Comparison of ENCODE assay signal across 19 cellular contexts in the genomic region with DNA sequence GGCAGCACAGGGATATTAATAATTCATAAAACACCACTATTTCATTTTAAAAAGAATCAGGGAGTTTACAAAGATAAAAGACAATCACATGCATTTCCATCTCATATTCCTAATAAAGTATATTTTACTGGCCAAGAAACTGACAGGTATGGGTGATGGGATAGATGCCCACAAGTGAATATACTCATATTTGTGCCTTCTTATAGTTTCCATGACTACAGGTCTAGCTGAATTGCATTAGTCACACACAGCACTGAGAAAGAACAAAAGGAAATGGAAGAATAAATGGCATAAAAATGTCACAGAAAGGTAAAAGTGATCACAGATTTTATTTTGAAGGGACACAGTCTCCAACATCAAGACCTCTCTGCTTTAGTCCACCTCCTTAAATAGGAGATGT.
DNase-seq lines count a peak whose midpoint lies in the region; ATAC-seq, FAIRE-seq and TF ChIP-seq lines count a peak whose summit lies in the region.
"Had no signal": no experiment of that assay in that cellular context is flagged by ENCODE, and none has a peak within 500 bp of the region (broad histone marks: within the 10 kb centered on the region; RNA-seq: fewer than 3 reads in every experiment).

No MANE protein-coding gene starts in this region.

- no peak overlapping the region for H3K23ac ChIP-seq in IMR-90 (ENCODE audit: low read depth, low read length)

- no peak overlapping the region for H2AK5ac ChIP-seq in IMR-90 (ENCODE audit: low read depth, low read length)

- peak; percentile 82 for FAIRE-seq in endothelial cell of umbilical vein (lab: Jason Lieb, UNC)

- BruUV-seq in IMR-90 (replicated peaks; lab: Mats Ljungman, UMichigan) = no TSS peak
- no TSS peak for BruUV-seq in endothelial cell of umbilical vein (replicated peaks; lab: Mats Ljungman, UMichigan)

- H3K4me1 ChIP-seq in IMR-90 (ENCODE audit: control insufficient read depth, insufficient read depth, low read length) (peaks cover 2% of the 10 kb centered on the region; the same call in 1 of the 2 replicates), endothelial cell of umbilical vein (ENCODE audit: control insufficient read depth, extremely low read depth, insufficient read depth, low read length) (peaks cover 7% of the 10 kb centered on the region), osteoblast (ENCODE audit: insufficient read depth, low read length) (peaks cover 9% of the 10 kb centered on the region), gastroesophageal sphincter (no peaks in the 10 kb centered on the region)
- H3K4me1 ChIP-seq: prostate gland had no signal

- H3K4ac ChIP-seq in IMR-90 (ENCODE audit: low read depth, low read length) = no peak overlapping the region

- dilution Hi-C loops in IMR-90 (cut with HindIII; ENCODE audit: low sequenced_read_pairs, unreplicated experiment) (no loop called here), endothelial cell of umbilical vein (cut with MboI; ENCODE audit: extremely low pct_ligation_motif_present, low sequenced_read_pairs) (no loop called here)

- H2AFZ ChIP-seq in IMR-90 (replicated peaks; ENCODE audit: low read length, poor library complexity) = no peak overlapping the region
- H2AFZ ChIP-seq in endothelial cell of umbilical vein (ENCODE audit: low read depth, low read length) = peak overlapping the region; percentile 43
- peak overlapping the region; percentile 61 for H2AFZ ChIP-seq in osteoblast (ENCODE audit: low read length)

- H3K79me1 ChIP-seq in IMR-90 (ENCODE audit: low read depth in 1 of 2, low read length in 2 of 2) = no peaks in the 10 kb centered on the region

- H3K4me3 ChIP-seq in IMR-90 (ENCODE audit: insufficient read depth, low read depth, low read length) (no peak overlapping the region), endothelial cell of umbilical vein (replicated peaks in 1 of 3; ENCODE audit: insufficient read depth in 1 of 3, low read depth in 1 of 3, low read length in 3 of 3) (no peak overlapping the region), osteoblast (ENCODE audit: insufficient read depth, low read length) (no peak overlapping the region), gastroesophageal sphincter (no peak overlapping the region)
- H3K4me3 ChIP-seq: prostate gland had no signal

- POLR2A ChIA-PET in IMR-90 (lab: Charles Lee; ENCODE audit: unreplicated experiment) (no interaction called here), endothelial cell of umbilical vein (lab: Charles Lee) (no interaction called here)

- H2BK5ac ChIP-seq in IMR-90 (ENCODE audit: low read depth, low read length, poor library complexity, severe bottlenecking) = no peak overlapping the region

- no peak for TF ChIP-seq RAD21 in IMR-90 (IDR thresholded peaks at IDR 0.05; ENCODE audit: low read length)

- TF ChIP-seq EP300 in gastroesophageal sphincter (IDR thresholded peaks at IDR 0.05) = no peak

- no peak for ATAC-seq in IMR-90 (ENCODE audit: low read depth)
- peak; percentile 70; the same call in 2 of the 3 replicates for ATAC-seq in SK-N-SH treated with all-trans-retinoic acid at 6 μM for 48 hours
- ATAC-seq in gastroesophageal sphincter = no peak

- DNase-seq in IMR-90 (peak; percentile 41), endothelial cell of umbilical vein (ENCODE audit: low read depth, low spot score) (peak; percentile 69), osteoblast (ENCODE audit: insufficient read length, low spot score, missing footprints) (no peak), hippocampal formation (lab: John Stamatoyannopoulos, UW) (no peak), nucleus accumbens (lab: John Stamatoyannopoulos, UW) (no peak), islet precursor cell (no peak)
- DNase-seq: activated CD4-positive, alpha-beta T cell treated with anti-CD3 and anti-CD28 coated beads, Interleukin-2, amount 10 ng/mL, durations not matched to agents 7 days and 5 days; activated naive CD4-positive, alpha-beta T cell treated with anti-CD3 and anti-CD28 coated beads, Interleukin-2, amount 50 U/mL, for 16 hours; anterior cingulate cortex; CD4-positive, alpha-beta memory T cell; cerebellar nuclear complex; DMS 273 treated with DMSO at 0.1 percent for 48 hours; NCI-H524 treated with DMSO at 0.1 percent for 48 hours; RPMI8226; trophoblast cell had no signal

- H3K79me2 ChIP-seq in endothelial cell of umbilical vein (ENCODE audit: control insufficient read depth, insufficient read depth, low read length) = no peaks in the 10 kb centered on the region
- H3K79me2 ChIP-seq in osteoblast (ENCODE audit: insufficient read depth, low read length) = no peaks in the 10 kb centered on the region

- intact Hi-C loops in IMR-90 (cut with micrococcal nuclease) (no loop called here), endothelial cell of umbilical vein (cut with micrococcal nuclease) (no loop called here)

- no peaks in the 10 kb centered on the region for H3K36me3 ChIP-seq in IMR-90 (ENCODE audit: control insufficient read depth, insufficient read depth, low read length)
- H3K36me3 ChIP-seq in endothelial cell of umbilical vein (ENCODE audit: control insufficient read depth in 2 of 2, extremely low read depth in 1 of 2, insufficient read depth in 2 of 2, low read length in 2 of 2) = no peaks in the 10 kb centered on the region
- H3K36me3 ChIP-seq in osteoblast (ENCODE audit: insufficient read depth, low read length) = no peaks in the 10 kb centered on the region
- no peaks in the 10 kb centered on the region for H3K36me3 ChIP-seq in gastroesophageal sphincter
- H3K36me3 ChIP-seq: prostate gland had no signal

- H3K14ac ChIP-seq in IMR-90 (replicated peaks; ENCODE audit: low read depth, low read length) = no peak overlapping the region

- no peak overlapping the region for H3K18ac ChIP-seq in IMR-90 (ENCODE audit: low read depth, low read length)

- no peak overlapping the region for H4K91ac ChIP-seq in IMR-90 (ENCODE audit: insufficient read depth, low read depth, low read length)

- no peak overlapping the region for H4K8ac ChIP-seq in IMR-90 (ENCODE audit: low read depth in 2 of 2, low read length in 2 of 2)

- H3K27ac ChIP-seq in IMR-90 (ENCODE audit: insufficient read depth, low read length) (no peak overlapping the region), endothelial cell of umbilical vein (ENCODE audit: insufficient read depth, low read depth, low read length) (no peak overlapping the region), osteoblast (ENCODE audit: low read depth, low read length) (no peak overlapping the region), gastroesophageal sphincter (no peak overlapping the region)
- H3K27ac ChIP-seq: epithelial cell of prostate, prostate gland had no signal

- H3K9me1 ChIP-seq in IMR-90 (ENCODE audit: insufficient read depth, low read length) = 0 out of 2 replicates have a peak, but pooled peaks cover 2% of the 10 kb centered on the region
- no peaks in the 10 kb centered on the region for H3K9me1 ChIP-seq in endothelial cell of umbilical vein (replicated peaks; ENCODE audit: control insufficient read depth, extremely low read depth, insufficient read depth, low read length)

- no peaks in the 10 kb centered on the region for H4K20me1 ChIP-seq in IMR-90 (ENCODE audit: insufficient read depth, low read length)
- H4K20me1 ChIP-seq in endothelial cell of umbilical vein (replicated peaks; ENCODE audit: control insufficient read depth, extremely low read depth, insufficient read depth, low read length) = no peaks in the 10 kb centered on the region
- H4K20me1 ChIP-seq in osteoblast (ENCODE audit: insufficient read depth, low read length) = no peaks in the 10 kb centered on the region

- H2BK120ac ChIP-seq in IMR-90 (ENCODE audit: low read depth, low read length) = no peak overlapping the region

- no peak for TF ChIP-seq CTCF in IMR-90 (conservative IDR thresholded peaks at IDR 0.05; ENCODE audit: low read depth, low read length)
- no peak for TF ChIP-seq CTCF in endothelial cell of umbilical vein (IDR thresholded peaks at IDR 0.05; ENCODE audit: extremely low read depth in 1 of 2, insufficient read depth in 1 of 2, low read depth in 1 of 2, low read length in 2 of 2)
- no peak for TF ChIP-seq CTCF in osteoblast (IDR thresholded peaks at IDR 0.05; ENCODE audit: extremely low read depth, low read depth, low read length)
- TF ChIP-seq CTCF in gastroesophageal sphincter (IDR thresholded peaks at IDR 0.05) = no peak

- H3K4me2 ChIP-seq in IMR-90 (ENCODE audit: low read depth, low read length) = no peak overlapping the region
- peak overlapping the region; percentile 68 for H3K4me2 ChIP-seq in endothelial cell of umbilical vein (ENCODE audit: insufficient read depth, low read length)
- H3K4me2 ChIP-seq in osteoblast (ENCODE audit: insufficient read depth, low read length) = peak overlapping the region; percentile 47

- no peak overlapping the region for H3K56ac ChIP-seq in IMR-90 (ENCODE audit: extremely low read depth, insufficient read depth, low read length)

- no peak overlapping the region for H4K5ac ChIP-seq in IMR-90 (ENCODE audit: low read depth, low read length)

- H3K9me3 ChIP-seq in IMR-90 (ENCODE audit: control insufficient read depth, insufficient read depth, low read length) (no peaks in the 10 kb centered on the region), endothelial cell of umbilical vein (replicated peaks; ENCODE audit: control insufficient read depth, insufficient read depth, low read length) (no peaks in the 10 kb centered on the region), osteoblast (ENCODE audit: low read depth, low read length) (no peaks in the 10 kb centered on the region), gastroesophageal sphincter (no peaks in the 10 kb centered on the region)
- H3K9me3 ChIP-seq: prostate gland had no signal

- H2BK20ac ChIP-seq in IMR-90 (ENCODE audit: low read depth, low read length) = no peak overlapping the region

- in situ Hi-C loops in IMR-90 (cut with MboI; ENCODE audit: low sequenced_read_pairs) = no loop called here

- H3K9ac ChIP-seq in IMR-90 (ENCODE audit: low read depth, low read length) (no peak overlapping the region), endothelial cell of umbilical vein (replicated peaks; ENCODE audit: extremely low read depth, insufficient read depth, low read length) (peak overlapping the region; percentile 54)

- no peaks in the 10 kb centered on the region for H3K27me3 ChIP-seq in IMR-90 (ENCODE audit: control insufficient read depth, insufficient read depth, low read length)
- H3K27me3 ChIP-seq in endothelial cell of umbilical vein (ENCODE audit: control insufficient read depth in 2 of 2, insufficient read depth in 2 of 2, low read length in 2 of 2) = no peaks in the 10 kb centered on the region
- no peaks in the 10 kb centered on the region for H3K27me3 ChIP-seq in osteoblast (ENCODE audit: insufficient read depth, low read length)
- no peaks in the 10 kb centered on the region for H3K27me3 ChIP-seq in gastroesophageal sphincter

- no peak overlapping the region for H2BK15ac ChIP-seq in IMR-90 (ENCODE audit: low read depth, low read length)

- CTCF ChIA-PET in IMR-90 (lab: Yijun Ruan, JAX) = interaction anchor here (0.6 kb wide), 1 partner anchor 41 kb away, joined by 3 read pairs; no protein-coding TSS in a partner anchor
- CTCF ChIA-PET in endothelial cell of umbilical vein (lab: Charles Lee) = no interaction called here

- H2AK9ac ChIP-seq in IMR-90 (replicated peaks; ENCODE audit: low read depth, low read length, poor library complexity) = no peak overlapping the region

- TF ChIP-seq POLR2A in IMR-90 (IDR thresholded peaks at IDR 0.05; ENCODE audit: low read depth, low read length) (no peak), endothelial cell of umbilical vein (IDR thresholded peaks at IDR 0.05; ENCODE audit: low read depth, low read length) (no peak), gastroesophageal sphincter (IDR thresholded peaks at IDR 0.05) (no peak)

Comparison
In these comparisons a context has a peak if more than half of its experiments do, and no peak if none do; other contexts are left out.
1. DNase-seq: peak in IMR-90 (single experiment) and endothelial cell of umbilical vein (single experiment); none in osteoblast (single experiment), hippocampal formation (0 of 2), nucleus accumbens (0 of 56) and islet precursor cell (single experiment).